14 cellular contexts compared by ENCODE assay signal in the genomic region with DNA sequence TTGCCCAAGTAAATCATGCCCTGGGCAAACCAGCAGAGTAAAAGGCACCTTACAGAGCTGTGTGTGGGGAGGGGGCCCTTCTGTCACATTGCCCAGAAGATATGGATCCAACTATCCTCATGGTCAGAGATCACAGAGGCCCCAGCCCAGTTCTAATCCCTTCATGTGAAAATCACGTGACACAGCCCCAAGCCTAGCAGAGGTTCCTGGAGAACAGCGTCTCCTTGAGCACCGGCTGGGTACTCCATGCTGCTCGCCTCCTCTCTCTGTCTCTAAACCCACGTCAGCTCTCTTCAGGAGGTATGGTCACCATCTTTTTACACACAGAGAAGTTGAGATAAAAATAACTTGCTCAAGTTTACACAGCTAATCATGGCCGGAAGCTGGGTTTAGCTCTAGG.
"Had no signal": no experiment of that assay in that cellular context is flagged by ENCODE, and none has a peak within 500 bp of the region (broad histone marks: within the 10 kb centered on the region; RNA-seq: fewer than 3 reads in every experiment).

No MANE protein-coding gene starts in this region.

- H3K27me3 ChIP-seq: esophagus muscularis mucosa had no signal

- H3K4me3 Mint-ChIP-seq: activated CD4-positive, alpha-beta memory T cell treated with anti-CD3 and anti-CD28 coated beads, Interleukin-2, amount 10 ng/mL, durations not matched to agents 7 days and 5 days; activated naive CD8-positive, alpha-beta T cell treated with anti-CD3 and anti-CD28 coated beads, Interleukin-2, amount 50 U/mL, for 24 hours; activated T-cell treated with anti-CD3 and anti-CD28 coated beads, Interleukin-2, amount 50 U/mL, for 72 hours; natural killer cell treated with Interleukin-12 subunit alpha and Interleukin-12 subunit beta and Interleukin-15 and Interleukin-18, amount 100 ng/mL, for 72 hours; T-helper 2 cell treated with Interferon-gamma antibody and Interleukin-4, amounts not matched to agents 5 μg/mL and 100 μg/mL, for 36 hours had no signal

- H3K4me3 ChIP-seq: left lung, stomach had no signal

- H3K4me1 Mint-ChIP-seq: activated CD4-positive, alpha-beta memory T cell treated with anti-CD3 and anti-CD28 coated beads, Interleukin-2, amount 10 ng/mL, durations not matched to agents 7 days and 5 days had no signal

- H3K36me3 Mint-ChIP-seq: natural killer cell treated with Interleukin-12 subunit alpha and Interleukin-12 subunit beta and Interleukin-15 and Interleukin-18, amount 100 ng/mL, for 72 hours had no signal

- H3K9me3 ChIP-seq: esophagus muscularis mucosa, left lung, stomach, thoracic aorta had no signal

- ATAC-seq: activated T-cell treated with anti-CD3 and anti-CD28 coated beads, Interleukin-2, amount 50 U/mL, for 72 hours; left lung; natural killer cell treated with Interleukin-12 subunit alpha and Interleukin-12 subunit beta and Interleukin-15 and Interleukin-18, amount 100 ng/mL, for 72 hours had no signal

- H3K27ac Mint-ChIP-seq: activated CD4-positive, alpha-beta memory T cell treated with anti-CD3 and anti-CD28 coated beads, Interleukin-2, amount 10 ng/mL, durations not matched to agents 7 days and 5 days; activated naive CD8-positive, alpha-beta T cell treated with anti-CD3 and anti-CD28 coated beads, Interleukin-2, amount 50 U/mL, for 24 hours; activated T-cell treated with anti-CD3 and anti-CD28 coated beads, Interleukin-2, amount 50 U/mL, for 72 hours; natural killer cell treated with Interleukin-12 subunit alpha and Interleukin-12 subunit beta and Interleukin-15 and Interleukin-18, amount 100 ng/mL, for 72 hours; T-helper 2 cell treated with Interferon-gamma antibody and Interleukin-4, amounts not matched to agents 5 μg/mL and 100 μg/mL, for 36 hours had no signal

- H3K9me3 Mint-ChIP-seq: activated CD4-positive, alpha-beta memory T cell treated with anti-CD3 and anti-CD28 coated beads, Interleukin-2, amount 10 ng/mL, durations not matched to agents 7 days and 5 days; activated naive CD8-positive, alpha-beta T cell treated with anti-CD3 and anti-CD28 coated beads, Interleukin-2, amount 50 U/mL, for 24 hours; activated T-cell treated with anti-CD3 and anti-CD28 coated beads, Interleukin-2, amount 50 U/mL, for 72 hours; natural killer cell treated with Interleukin-12 subunit alpha and Interleukin-12 subunit beta and Interleukin-15 and Interleukin-18, amount 100 ng/mL, for 72 hours; T-helper 2 cell treated with Interferon-gamma antibody and Interleukin-4, amounts not matched to agents 5 μg/mL and 100 μg/mL, for 36 hours had no signal

- DNase-seq: activated CD4-positive, alpha-beta memory T cell treated with anti-CD3 and anti-CD28 coated beads, Interleukin-2, amount 10 ng/mL, durations not matched to agents 7 days and 5 days; activated naive CD4-positive, alpha-beta T cell treated with Interleukin-2 at 50 U/mL for 16 hours; activated naive CD8-positive, alpha-beta T cell treated with anti-CD3 and anti-CD28 coated beads, Interleukin-2, amount 50 U/mL, for 24 hours; activated T-cell treated with anti-CD3 and anti-CD28 coated beads, Interleukin-2, amount 50 U/mL, for 72 hours; caudate nucleus; foreskin fibroblast; left lung; stimulated activated CD4-positive, alpha-beta T cell treated with anti-CD3 and anti-CD28 coated beads, Interleukin-15, amount 100 ng/mL, for 24 hours; stimulated activated CD4-positive, alpha-beta T cell treated with anti-CD3 and anti-CD28 coated beads, Interleukin-4, amount 100 ng/mL, for 4 hours; stomach had no signal

- H3K36me3 ChIP-seq: esophagus muscularis mucosa, left lung, stomach, thoracic aorta had no signal

- H3K27ac ChIP-seq: left lung, stomach, thoracic aorta had no signal
